ENCODE assay signal across 23 cellular contexts in the genomic region with DNA sequence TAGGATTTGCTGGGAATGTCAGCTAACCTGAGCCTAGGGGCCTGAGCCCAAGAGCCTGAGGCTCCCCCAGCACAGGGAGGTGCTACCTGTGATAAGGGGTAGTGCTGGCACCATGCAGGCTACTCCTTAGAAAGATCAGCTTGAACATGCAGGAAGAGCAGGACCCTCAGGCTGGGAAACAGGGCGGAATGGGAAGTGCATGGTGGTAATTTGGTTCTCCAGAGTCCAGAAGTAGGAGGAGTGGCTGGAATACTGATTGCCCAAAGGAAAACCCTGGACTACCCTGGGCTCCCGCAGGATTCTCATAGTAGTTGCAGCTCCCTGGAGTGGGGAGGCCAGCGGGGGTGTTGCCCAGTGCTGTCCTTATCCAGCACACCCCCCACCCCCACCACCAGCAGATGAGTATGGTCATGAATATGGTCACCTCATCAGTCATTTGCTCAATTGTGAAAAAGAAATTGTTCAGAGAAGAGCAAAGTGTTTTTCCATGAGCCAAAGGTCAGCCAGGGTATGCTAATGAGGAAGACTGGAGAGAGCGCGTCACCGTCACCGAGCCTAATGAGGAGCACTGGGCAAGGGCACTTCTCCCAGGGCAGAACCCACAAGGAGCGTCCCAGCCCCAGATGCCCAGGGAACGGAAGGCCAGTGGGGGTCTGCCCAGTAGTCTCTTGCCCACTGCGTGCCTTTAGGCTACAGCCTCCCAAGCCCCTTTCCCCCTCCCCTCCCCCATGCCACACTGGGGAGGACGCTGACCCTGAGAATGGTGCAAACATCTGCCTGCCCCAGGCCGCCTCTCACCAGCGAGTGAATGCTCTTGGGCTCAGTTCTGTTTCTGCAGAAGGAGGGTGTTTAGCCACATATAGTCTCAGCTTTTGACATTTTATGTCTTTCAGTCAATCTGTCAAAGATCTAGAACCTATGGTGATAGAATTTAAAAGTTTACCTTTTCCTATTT. TPM values are rescaled to one million over a fixed set of nuclear protein-coding genes. Genes with fewer than 3 reads are reported as not detected.
A peak's percentile ranks its signal among the peaks of the same experiment; 100 is the strongest.
DNase-seq lines count a peak whose midpoint lies in the region; ATAC-seq, FAIRE-seq and TF ChIP-seq lines count a peak whose summit lies in the region.
"Had no signal": no experiment of that assay in that cellular context is flagged by ENCODE, and none has a peak within 500 bp of the region (broad histone marks: within the 10 kb centered on the region; RNA-seq: fewer than 3 reads in every experiment).

No MANE protein-coding gene starts in this region.

- H3K4me1 ChIP-seq in Peyer's patch (peaks cover 0 to 26% (median 0%) of the 10 kb centered on the region in 4 donors), hepatocyte (ENCODE audit: insufficient read depth) (peaks cover 7% of the 10 kb centered on the region)
- H3K4me1 ChIP-seq: HAP-1 had no signal

- no peak for TF ChIP-seq CTCF in Peyer's patch (IDR thresholded peaks at IDR 0.05)
- TF ChIP-seq CTCF in hepatocyte (IDR thresholded peaks at IDR 0.05; ENCODE audit: poor library complexity) = no peak
- TF ChIP-seq CTCF in neural crest cell (conservative IDR thresholded peaks at IDR 0.05) = no peak

- 89% methylated on average over 12 of the region's 13 CpGs for WGBS in hepatocyte (ENCODE audit: low lambda C conversion rate, missing lambda C conversion rate)

- no peaks in the 10 kb centered on the region for H3K9me3 ChIP-seq in Peyer's patch
- no peaks in the 10 kb centered on the region for H3K9me3 ChIP-seq in hepatocyte (ENCODE audit: low read depth)
- H3K9me3 ChIP-seq: BLaER1, Caco-2, HAP-1 had no signal

- no peaks in the 10 kb centered on the region for H3K27me3 Mint-ChIP-seq in neural crest cell (ENCODE audit: low read depth)
- H3K27me3 Mint-ChIP-seq in stimulated activated naive CD8-positive, alpha-beta T cell treated with anti-CD3 and anti-CD28 coated beads, Interleukin-15, Interleukin-2, amounts not matched to agents 100 ng/mL and 50 ng/mL, for 24 hours = no peaks in the 10 kb centered on the region
- H3K27me3 Mint-ChIP-seq: CD4-positive, alpha-beta T cell; IgD-negative memory B cell had no signal

- H3K9me3 Mint-ChIP-seq in neural crest cell = no peaks in the 10 kb centered on the region
- no peaks in the 10 kb centered on the region for H3K9me3 Mint-ChIP-seq in stimulated activated naive CD8-positive, alpha-beta T cell treated with anti-CD3 and anti-CD28 coated beads, Interleukin-15, Interleukin-2, amounts not matched to agents 100 ng/mL and 50 ng/mL, for 24 hours
- H3K9me3 Mint-ChIP-seq: CD4-positive, alpha-beta T cell; IgD-negative memory B cell had no signal

- H3K79me2 ChIP-seq in hepatocyte = peaks cover 27% of the 10 kb centered on the region

- peak overlapping the region; percentile 19 for H3K4me3 Mint-ChIP-seq in neural crest cell
- H3K4me3 Mint-ChIP-seq in stimulated activated naive CD8-positive, alpha-beta T cell treated with anti-CD3 and anti-CD28 coated beads, Interleukin-15, Interleukin-2, amounts not matched to agents 100 ng/mL and 50 ng/mL, for 24 hours = no peak overlapping the region
- H3K4me3 Mint-ChIP-seq: CD4-positive, alpha-beta T cell; IgD-negative memory B cell had no signal

- no peak overlapping the region for H3K4me2 ChIP-seq in hepatocyte
- H3K4me2 ChIP-seq: BLaER1 had no signal

- ATAC-seq in HG02884 (IDR thresholded peaks at IDR 0.05; ENCODE audit: unreplicated experiment) (no peak), GM21786 (IDR thresholded peaks at IDR 0.05; ENCODE audit: unreplicated experiment) (no peak)
- ATAC-seq: Panc1 had no signal

- no peak overlapping the region for H3K4me3 ChIP-seq in Peyer's patch
- H3K4me3 ChIP-seq in hepatocyte = no peak overlapping the region
- H3K4me3 ChIP-seq: BLaER1, GM23248, HAP-1 had no signal

- H2AFZ ChIP-seq in hepatocyte = no peak overlapping the region
- H2AFZ ChIP-seq: GM23248 had no signal

- no peaks in the 10 kb centered on the region for H3K9me2 ChIP-seq in hepatocyte (replicated peaks; ENCODE audit: insufficient read depth)

- H3K36me3 Mint-ChIP-seq in neural crest cell (ENCODE audit: low read depth) = peaks cover 6% of the 10 kb centered on the region
- peaks cover 29% of the 10 kb centered on the region for H3K36me3 Mint-ChIP-seq in stimulated activated naive CD8-positive, alpha-beta T cell treated with anti-CD3 and anti-CD28 coated beads, Interleukin-15, Interleukin-2, amounts not matched to agents 100 ng/mL and 50 ng/mL, for 24 hours (ENCODE audit: low read depth)

- H3K36me3 ChIP-seq in Peyer's patch (peaks cover 0 to 37% (median 0%) of the 10 kb centered on the region in 3 donors), hepatocyte (replicated peaks; ENCODE audit: insufficient read depth, low read depth) (no peaks in the 10 kb centered on the region)

- H4K20me1 ChIP-seq in hepatocyte (ENCODE audit: insufficient read depth, poor library complexity, severe bottlenecking) = no peaks in the 10 kb centered on the region

- H3K4me1 Mint-ChIP-seq in neural crest cell = peaks cover 27% of the 10 kb centered on the region
- peaks cover 34% of the 10 kb centered on the region for H3K4me1 Mint-ChIP-seq in stimulated activated naive CD8-positive, alpha-beta T cell treated with anti-CD3 and anti-CD28 coated beads, Interleukin-15, Interleukin-2, amounts not matched to agents 100 ng/mL and 50 ng/mL, for 24 hours (ENCODE audit: low read depth)

- no peak overlapping the region for H3K27ac Mint-ChIP-seq in neural crest cell (ENCODE audit: unreplicated experiment)
- H3K27ac Mint-ChIP-seq in stimulated activated naive CD8-positive, alpha-beta T cell treated with anti-CD3 and anti-CD28 coated beads, Interleukin-15, Interleukin-2, amounts not matched to agents 100 ng/mL and 50 ng/mL, for 24 hours = peak overlapping the region; percentile 81
- H3K27ac Mint-ChIP-seq: CD4-positive, alpha-beta T cell; IgD-negative memory B cell had no signal

- peak overlapping the region in 3 of 4 donors; percentile 30 to 82 (median 57) for H3K27ac ChIP-seq in Peyer's patch
- H3K27ac ChIP-seq in hepatocyte = peak overlapping the region; percentile 53
- H3K27ac ChIP-seq: BLaER1, GM23248 had no signal

- no peak for FAIRE-seq in HTR-8/SVneo (lab: Jason Lieb, UNC)
- FAIRE-seq: GM12891 had no signal

- peak in 2 of 3 donors; percentile 77 to 86 for DNase-seq in Peyer's patch
- DNase-seq in hepatocyte (ENCODE audit: low spot score) = peak; percentile 35
- no peak for DNase-seq in neural crest cell (ENCODE audit: low read depth, low spot score)
- DNase-seq in HTR-8/SVneo (ENCODE audit: insufficient read length, low spot score) = no peak
- DNase-seq: Caco-2; CD4-positive, alpha-beta T cell; DMS 273 treated with DMSO at 0.1 percent for 48 hours; DMS79 treated with DMSO at 0.1 percent for 48 hours; GM23248; NCI-H1105; NCI-H1694; NCI-H2081 treated with DMSO at 0.1 percent for 48 hours; NCI-H2171 treated with DMSO at 0.1 percent for 48 hours; NCI-H524 treated with DMSO at 0.1 percent for 48 hours; NCI-H82 had no signal

- TF ChIP-seq POLR2A in Peyer's patch (IDR thresholded peaks at IDR 0.05) = peak in 1 of 2 donors; percentile 12

- H3K27me3 ChIP-seq in Peyer's patch = no peaks in the 10 kb centered on the region
- H3K27me3 ChIP-seq in hepatocyte = no peaks in the 10 kb centered on the region
- H3K27me3 ChIP-seq: BLaER1 had no signal

RNA-seq across cellular contexts. Expression of a gene that starts 5.3 kb away (rescaled TPM):
- total RNA-seq in Peyer's patch (10 to 100 TPM; 19.0 to 92.8 (median 75.5) TPM), hepatocyte (19.5 and 24.3 TPM in 2 replicates), neural crest cell (23.5 and 25.6 TPM in 2 replicates)
- polyA plus RNA-seq in hepatocyte = 9.9 and 11.5 TPM in 2 replicates

RNA-seq across cellular contexts. Expression of a gene that starts 23.7 kb away (rescaled TPM):
- total RNA-seq in Peyer's patch (10 to 100 TPM; 12.4 to 26.8 (median 18.9) TPM), hepatocyte (30.4 and 34.6 TPM in 2 replicates), neural crest cell (32.0 and 34.6 TPM in 2 replicates)
- polyA plus RNA-seq in hepatocyte = 23.7 and 27.7 TPM in 2 replicates

Comparison
In these comparisons a context has a peak if more than half of its experiments do, and no peak if none do; other contexts are left out.
1. DNase-seq: peak in Peyer's patch (2 of 3) and hepatocyte (single experiment); none in neural crest cell (single experiment) and HTR-8/SVneo (single experiment).